ENCODE assay signal across 8 cellular contexts in the genomic region with DNA sequence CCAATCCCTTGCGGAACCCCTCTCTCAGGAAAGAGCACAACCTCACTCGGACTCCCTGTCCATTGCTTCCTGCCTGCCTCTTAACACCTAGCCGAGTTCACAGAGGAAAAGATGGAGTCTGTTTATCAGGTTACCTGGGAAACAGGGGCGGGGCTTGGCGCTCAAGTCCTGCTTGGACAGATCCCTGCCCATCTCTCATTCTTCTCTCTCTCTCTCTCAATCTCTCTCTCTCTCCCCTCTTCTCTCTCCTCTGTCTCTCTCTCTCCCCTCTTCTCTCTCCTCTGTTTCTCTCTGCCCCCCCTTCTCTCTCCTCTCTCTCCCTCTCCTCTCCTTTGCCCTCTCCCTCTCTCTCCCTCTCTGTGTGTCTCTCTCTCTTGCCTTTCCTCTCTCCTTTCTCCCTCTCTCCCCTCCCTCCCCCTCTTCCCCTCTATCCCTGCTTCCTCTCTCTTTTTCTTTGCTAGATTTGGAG. TPM values are rescaled to one million over a fixed set of nuclear protein-coding genes. Genes with fewer than 3 reads are reported as not detected.
A peak's percentile ranks its signal among the peaks of the same experiment; 100 is the strongest.
DNase-seq lines count a peak whose midpoint lies in the region; ATAC-seq, FAIRE-seq and TF ChIP-seq lines count a peak whose summit lies in the region.

A gene with protein sequence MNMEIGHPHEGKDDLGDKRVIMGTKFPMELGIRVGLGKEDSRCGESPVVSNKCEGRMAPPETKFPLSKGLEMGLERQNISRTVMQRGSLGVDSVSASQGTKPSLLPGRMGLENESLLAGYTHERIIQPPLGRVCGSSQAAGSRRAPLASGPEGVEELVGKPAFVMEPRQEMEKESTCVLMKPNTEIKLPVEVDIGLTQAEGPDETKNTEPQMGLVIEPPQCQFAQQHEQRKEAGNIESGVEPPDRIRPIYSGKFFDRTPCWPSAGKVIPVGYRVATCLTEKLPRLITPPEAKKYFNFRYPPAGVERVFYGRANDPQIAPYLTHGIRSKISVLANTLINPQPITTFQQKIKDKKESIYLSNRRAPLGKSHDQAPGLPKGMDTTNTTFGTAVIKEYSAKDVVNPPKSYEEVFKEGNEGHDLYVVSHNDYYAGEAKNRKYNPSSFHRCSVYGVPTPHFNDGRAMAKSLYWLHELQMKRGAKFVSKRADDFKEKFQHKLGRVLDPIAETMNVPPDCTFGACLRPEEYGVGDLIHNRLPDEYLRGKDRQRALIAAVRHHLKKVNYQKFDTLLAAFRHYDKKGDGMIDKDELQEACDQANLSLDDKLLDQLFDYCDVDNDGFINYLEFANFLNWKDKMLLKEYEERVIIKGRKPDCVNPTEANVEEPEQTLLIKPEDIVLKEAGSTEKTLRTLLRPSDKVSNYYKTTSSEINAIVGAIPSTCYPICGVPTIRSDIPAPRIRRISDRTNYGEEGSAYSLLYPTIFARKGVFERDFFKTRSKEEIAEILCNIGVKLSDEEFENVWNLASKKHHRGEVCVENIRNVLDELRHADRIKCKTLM (minus strand): TSS at position 120 of the 469 bp plus-strand sequence. CDS start 199 bp downstream, outside the sequence.

- H3K27me3 Mint-ChIP-seq in activated T-helper 17 cell treated with anti-CD3 and anti-CD28 coated beads, Interleukin-2, amount 50 U/mL, for 72 hours, result peaks cover 5% of the 10 kb centered on the region
- H3K27me3 Mint-ChIP-seq in activated T-cell treated with anti-CD3 and anti-CD28 coated beads, Interleukin-2, amount 50 U/mL, for 24 hours, result peaks cover 15% of the 10 kb centered on the region

- H3K4me1 Mint-ChIP-seq in activated T-helper 17 cell treated with anti-CD3 and anti-CD28 coated beads, Interleukin-2, amount 50 U/mL, for 72 hours, result peaks cover 27% of the 10 kb centered on the region
- H3K4me1 Mint-ChIP-seq in activated T-cell treated with anti-CD3 and anti-CD28 coated beads, Interleukin-2, amount 50 U/mL, for 24 hours (ENCODE audit: low read depth), result peaks cover 48% of the 10 kb centered on the region

- BruUV-seq in HepG2 (replicated peaks; lab: Mats Ljungman, UMichigan), result no TSS peak

- ATAC-seq in activated T-helper 17 cell treated with anti-CD3 and anti-CD28 coated beads, Interleukin-2, amount 50 U/mL, for 72 hours (replicated peaks), result no peak
- ATAC-seq in HepG2, result peak; percentile 70
- no peak for ATAC-seq in HG03469 (IDR thresholded peaks at IDR 0.05; ENCODE audit: unreplicated experiment)

- H3K4me3 ChIP-seq in HepG2 (replicated peaks in 1 of 3; ENCODE audit: insufficient read depth in 1 of 3, low read depth in 2 of 3, low read length in 3 of 3), result no peak within 1 kb of the TSS

- POLR2A ChIA-PET in HepG2 (lab: Yijun Ruan, JAX), result no interaction called here

- no peak for TF ChIP-seq CTCF in HepG2 (CRISPR knock-in tag; IDR thresholded peaks at IDR 0.05)

- H4K20me1 ChIP-seq in HepG2 (ENCODE audit: insufficient read depth, low read length), result no peaks in the 10 kb centered on the region

- peak within 1 kb of the TSS; percentile 38 for H2AFZ ChIP-seq in HepG2 (ENCODE audit: low read length)

- WGBS in HepG2 (ENCODE audit: low lambda C conversion rate), result 33% methylated on average over 5 of the region's 5 CpGs

- intact Hi-C loops in HepG2 (cut with micrococcal nuclease; ENCODE audit: unreplicated experiment), result loop anchor here (10.0 kb wide), 1 partner anchor 1739 kb away; no protein-coding TSS in a partner anchor

- H3K4me2 ChIP-seq in HepG2 (ENCODE audit: low read depth, low read length), result peak within 1 kb of the TSS; percentile 54

- H3K9ac ChIP-seq in HepG2 (ENCODE audit: insufficient read depth, low read depth, low read length), result no peak within 1 kb of the TSS

- TF ChIP-seq EP300 in HepG2 (IDR thresholded peaks at IDR 0.05; ENCODE audit: low read depth in 2 of 2, low read length in 2 of 2) (no peak), HepG2 (CRISPR knock-in tag; IDR thresholded peaks at IDR 0.05; ENCODE audit: borderline replicate concordance) (no peak)

- no peaks in the 10 kb centered on the region for H3K79me2 ChIP-seq in HepG2 (ENCODE audit: insufficient read depth, low read length)

- TF ChIP-seq RAD21 in HepG2 (CRISPR knock-in tag; IDR thresholded peaks at IDR 0.05), result no peak

- H3K9me3 Mint-ChIP-seq in activated T-helper 17 cell treated with anti-CD3 and anti-CD28 coated beads, Interleukin-2, amount 50 U/mL, for 72 hours, result peaks cover 4% of the 10 kb centered on the region
- H3K9me3 Mint-ChIP-seq in activated T-cell treated with anti-CD3 and anti-CD28 coated beads, Interleukin-2, amount 50 U/mL, for 24 hours, result no peaks in the 10 kb centered on the region

- DNase-seq in ELF-1 (ENCODE audit: low read depth, low spot score) (peak; percentile 84), NCI-H1092 (lab: John Stamatoyannopoulos, UW) (peak; percentile 21), HepG2 (ENCODE audit: low spot score) (peak; percentile 39), T-helper 2 cell (no peak), T-helper 9 cell (no peak)
- no peak for DNase-seq in activated T-cell treated with anti-CD3 and anti-CD28 coated beads, Interleukin-2, amount 50 U/mL, for 24 hours

- no peak for FAIRE-seq in HepG2 (lab: Jason Lieb, UNC)

- H3K36me3 ChIP-seq in HepG2 (replicated peaks in 1 of 2; ENCODE audit: control insufficient read depth in 1 of 2, insufficient read depth in 2 of 2, low read length in 2 of 2), result no peaks in the 10 kb centered on the region

- H3K36me3 Mint-ChIP-seq in activated T-helper 17 cell treated with anti-CD3 and anti-CD28 coated beads, Interleukin-2, amount 50 U/mL, for 72 hours (ENCODE audit: low read depth), result peaks cover 10% of the 10 kb centered on the region
- H3K36me3 Mint-ChIP-seq in activated T-cell treated with anti-CD3 and anti-CD28 coated beads, Interleukin-2, amount 50 U/mL, for 24 hours (ENCODE audit: low read depth), result no peaks in the 10 kb centered on the region

- peak within 1 kb of the TSS; percentile 94 for H3K27ac Mint-ChIP-seq in activated T-helper 17 cell treated with anti-CD3 and anti-CD28 coated beads, Interleukin-2, amount 50 U/mL, for 72 hours
- no peak within 1 kb of the TSS for H3K27ac Mint-ChIP-seq in activated T-cell treated with anti-CD3 and anti-CD28 coated beads, Interleukin-2, amount 50 U/mL, for 24 hours

- H3K27me3 ChIP-seq in HepG2 (ENCODE audit: control insufficient read depth in 1 of 2, insufficient read depth in 2 of 2, low read length in 2 of 2), result no peaks in the 10 kb centered on the region

- in situ Hi-C loops in HepG2 (cut with HindIII; ENCODE audit: extremely low pct_ligation_motif_present, low pct_unique_long_range_greater_than_20kb), result no loop called here

- H3K27ac ChIP-seq in HepG2 (ENCODE audit: extremely low read length, insufficient read depth, low read length), result no peak within 1 kb of the TSS

- peak within 1 kb of the TSS; percentile 64 for H3K4me3 Mint-ChIP-seq in activated T-helper 17 cell treated with anti-CD3 and anti-CD28 coated beads, Interleukin-2, amount 50 U/mL, for 72 hours
- no peak within 1 kb of the TSS for H3K4me3 Mint-ChIP-seq in activated T-cell treated with anti-CD3 and anti-CD28 coated beads, Interleukin-2, amount 50 U/mL, for 24 hours

- peaks cover 26% of the 10 kb centered on the region for H3K4me1 ChIP-seq in HepG2 (ENCODE audit: insufficient read depth, low read length)

- no peak for TF ChIP-seq POLR2A in HepG2 (IDR thresholded peaks at IDR 0.05; ENCODE audit: insufficient read depth in 1 of 2, low read depth in 2 of 2, low read length in 2 of 2)

- H3K9me3 ChIP-seq in HepG2 (ENCODE audit: low read length), result no peaks in the 10 kb centered on the region

- CTCF ChIA-PET in HepG2 (lab: Yijun Ruan, JAX; ENCODE audit: low intra/inter-chr PET ratio, low total read pairs), result no interaction called here

TF ChIP-seq in HepG2, 621 proteins besides CTCF, POLR2A, EP300 and RAD21 (continues in another document):
- TF ChIP-seq ETV5 (CRISPR knock-in tag; IDR thresholded peaks at IDR 0.05; ENCODE audit: borderline replicate concordance) (no peak), FOSL1 (CRISPR knock-in tag; IDR thresholded peaks at IDR 0.05; ENCODE audit: borderline replicate concordance) (no peak), CHD4 (IDR thresholded peaks at IDR 0.05; ENCODE audit: borderline replicate concordance, low read length) (no peak), ZNF335 (CRISPR knock-in tag; IDR thresholded peaks at IDR 0.05) (no peak), WIZ (CRISPR knock-in tag; IDR thresholded peaks at IDR 0.05) (no peak), YY1 (IDR thresholded peaks at IDR 0.05; ENCODE audit: insufficient read depth, insufficient replicate concordance, low read depth, low read length) (peak; percentile 28)
- TF ChIP-seq, protein P1, sequence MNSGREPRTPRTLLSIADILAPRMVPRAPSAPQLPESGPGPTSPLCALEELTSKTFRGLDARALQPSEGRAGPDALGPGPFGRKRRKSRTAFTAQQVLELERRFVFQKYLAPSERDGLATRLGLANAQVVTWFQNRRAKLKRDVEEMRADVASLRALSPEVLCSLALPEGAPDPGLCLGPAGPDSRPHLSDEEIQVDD (CRISPR knock-in tag; IDR thresholded peaks at IDR 0.05; ENCODE audit: borderline replicate concordance), result no peak

RNA-seq across cellular contexts. Expression of the gene that starts here (rescaled TPM):
- total RNA-seq in activated T-helper 17 cell treated with anti-CD3 and anti-CD28 coated beads, Interleukin-2, amount 50 U/mL, for 72 hours, result under 1 TPM; 0.58 to 0.86 TPM
- total RNA-seq in HepG2 (2016; rRNA removed; fragmentation: Illumina TruSeq; extraction: Trizol), result 0.15 TPM in 1 of 2 replicates, not detected in the other
- total RNA-seq in HepG2 (2016; cell fraction: cytosol; rRNA removed; fragmentation: Illumina TruSeq; extraction: Trizol; ENCODE audit: low read depth), result not detected in 2 replicates
- total RNA-seq in HepG2 (2016; cell fraction: insoluble cytoplasmic fraction; rRNA removed; fragmentation: Illumina TruSeq; extraction: Trizol), result 0.35 and 0.40 TPM in 2 replicates
- total RNA-seq in HepG2 (2016; cell fraction: membrane; rRNA removed; fragmentation: Illumina TruSeq; extraction: Trizol), result 0.24 TPM in 1 of 2 replicates, not detected in the other
- total RNA-seq in HepG2 (2016; cell fraction: nucleus; rRNA removed; fragmentation: Illumina TruSeq; extraction: Trizol), result 0.50 TPM in 1 of 2 replicates, not detected in the other
- 0.42 and 0.69 TPM in 2 replicates for polyA plus RNA-seq in HepG2 (2011; rRNA removed)
- polyA plus RNA-seq in HepG2 (2011; cell fraction: cytosol; rRNA removed), result 0.38 TPM in 1 of 2 replicates, not detected in the other
- 0.14 and 1.0 TPM in 2 replicates for polyA plus RNA-seq in HepG2 (2011; cell fraction: nucleus; rRNA removed)
- 1.1 TPM in 1 of 2 replicates, not detected in the other for polyA plus RNA-seq in HepG2 (2012)
- polyA plus RNA-seq in HepG2 (2016; cell fraction: cytosol; fragmentation: Illumina TruSeq; extraction: Trizol; ENCODE audit: low read depth), result 0.28 TPM in 1 of 2 replicates, not detected in the other
- 0.75 TPM in 1 of 2 replicates, not detected in the other for polyA plus RNA-seq in HepG2 (2016; cell fraction: insoluble cytoplasmic fraction; fragmentation: Illumina TruSeq; extraction: Trizol; ENCODE audit: low read depth)
- not detected in 2 replicates for polyA plus RNA-seq in HepG2 (2016; cell fraction: membrane; fragmentation: Illumina TruSeq; extraction: Trizol; ENCODE audit: low read depth)
- polyA plus RNA-seq in HepG2 (2016; cell fraction: nucleus; fragmentation: Illumina TruSeq; extraction: Trizol; ENCODE audit: insufficient read depth, low read depth), result not detected in 2 replicates
- polyA minus RNA-seq in HepG2 (2011; rRNA and poly(A)+ RNA removed; ENCODE audit: low replicate concordance), result 3.6 and 4.1 TPM in 2 replicates
- 1.2 TPM in 1 of 2 replicates, not detected in the other for polyA minus RNA-seq in HepG2 (2011; cell fraction: cytosol; rRNA and poly(A)+ RNA removed)
- 3.5 and 6.1 TPM in 2 replicates for polyA minus RNA-seq in HepG2 (2011; cell fraction: nucleus; rRNA and poly(A)+ RNA removed)

Comparison
In these comparisons a context has a peak if more than half of its experiments do, and no peak if none do; other contexts are left out.
1. DNase-seq: peak in ELF-1 (single experiment), NCI-H1092 (single experiment) and HepG2 (single experiment); none in T-helper 2 cell (0 of 5), T-helper 9 cell (single experiment) and activated T-cell treated with anti-CD3 and anti-CD28 coated beads, Interleukin-2, amount 50 U/mL, for 24 hours (single experiment).